ENCODE assay signal across 8 cellular contexts in genomic region chr20:25178563-25179438, GRCh38. TPM values are rescaled to one million over a fixed set of nuclear protein-coding genes. Genes with fewer than 3 reads are reported as not detected.
DNase-seq lines count a peak whose midpoint lies in the region; ATAC-seq and TF ChIP-seq lines count a peak whose summit lies in the region.

No MANE protein-coding gene starts in this region.

- TF ChIP-seq CTCF in AG04450 (IDR thresholded peaks at IDR 0.05; ENCODE audit: low read depth, low read length) (peak; percentile 82), GM06990 (IDR thresholded peaks at IDR 0.05; ENCODE audit: insufficient read depth, low read length, poor library complexity, severe bottlenecking) (peak; percentile 85), omental fat pad (IDR thresholded peaks at IDR 0.05) (no peak)

- POLR2A ChIA-PET in AG04450 (lab: Yijun Ruan, JAX) = interaction anchor here (1.4 kb wide), 1 partner anchor 16 kb away, joined by 4 read pairs; the partner anchor contains the start of gene ENTPD6

- H3K27me3 ChIP-seq in AG04450 (ENCODE audit: control insufficient read depth, insufficient read depth, low read length) (peaks cover 12% of the 10 kb centered on the region), GM06990 (replicated peaks; ENCODE audit: control insufficient read depth, insufficient read depth, low read length) (no peaks in the 10 kb centered on the region)

- peak; percentile 96 for ATAC-seq in omental fat pad (ENCODE audit: low FRiP score)
- ATAC-seq in HG03469 (IDR thresholded peaks at IDR 0.05; ENCODE audit: unreplicated experiment) = no peak

- no peaks in the 10 kb centered on the region for H3K36me3 ChIP-seq in GM06990 (ENCODE audit: control insufficient read depth, insufficient read depth, low read length)

- H3K4me3 ChIP-seq in AG04450 (ENCODE audit: low read depth, low read length) (no peak overlapping the region), GM06990 (replicated peaks; ENCODE audit: low read depth, low read length) (no peak overlapping the region)

- CTCF ChIA-PET in AG04450 (lab: Charles Lee) = interaction anchor here (0.7 to 3.2 kb wide), 14 partner anchors 11 to 187 kb away, joined by 3 to 35 read pairs (median 4); partner anchors contain the start of gene PYGB

- H3K9me3 ChIP-seq in AG04450 (ENCODE audit: control insufficient read depth, insufficient read depth, low read length) = peaks cover 3% of the 10 kb centered on the region; the same call in 1 of the 2 replicates

- H3K27ac ChIP-seq in AG04450 (ENCODE audit: low read depth, low read length) = peak overlapping the region; percentile 58

- DNase-seq in AG04450 (ENCODE audit: low read depth, low spot score) (peak; percentile 38), GM06990 (ENCODE audit: extremely low read depth, insufficient read length) (no peak), MV-4-11 (lab: John Stamatoyannopoulos, UW) (peak; percentile 44), SW480 (ENCODE audit: low spot score) (peak; percentile 88), fibroblast of gingiva (ENCODE audit: low read depth) (peak; percentile 96), omental fat pad (ENCODE audit: low spot score) (no peak)
- DNase-seq in effector CD4-positive, alpha-beta T cell = no peak

RNA-seq across cellular contexts. Expression of gene ENTPD6, which starts 16.7 kb away (rescaled TPM):
- polyA plus RNA-seq in AG04450 (2011; rRNA removed) = 39.9 and 51.4 TPM in 2 replicates
- 34.2 and 39.9 TPM in 2 replicates for polyA minus RNA-seq in AG04450 (2011; rRNA and poly(A)+ RNA removed)
- 10 to 100 TPM; 44.6 to 71.0 (median 60.0) TPM for total RNA-seq in omental fat pad

Comparison
In these comparisons a context has a peak if more than half of its experiments do, and no peak if none do; other contexts are left out.
1. DNase-seq: peak in AG04450 (single experiment), MV-4-11 (single experiment), SW480 (single experiment) and fibroblast of gingiva (single experiment); none in GM06990 (single experiment), omental fat pad (single experiment) and effector CD4-positive, alpha-beta T cell (single experiment).
2. CTCF ChIP-seq: peak in AG04450 (single experiment) and GM06990 (single experiment); none in omental fat pad (0 of 3).